1 cellular context compared by ENCODE assay signal in genomic region chr2:9123069-9123468, GRCh38.
TF ChIP-seq lines count a peak whose summit lies in the region.

No MANE protein-coding gene starts in this region.

TF ChIP-seq in K562, 482 proteins besides CTCF, POLR2A, EP300 and RAD21 (continued from another document):
- TF ChIP-seq CHD7 (IDR thresholded peaks at IDR 0.05; ENCODE audit: low read depth, low read length) = no peak
- TF ChIP-seq ZNF408 (CRISPR knock-in tag; IDR thresholded peaks at IDR 0.05; ENCODE audit: low read depth) = no peak
- no peak for TF ChIP-seq KDM2B (CRISPR knock-in tag; IDR thresholded peaks at IDR 0.05)
- no peak for TF ChIP-seq TEAD1 (CRISPR knock-in tag; IDR thresholded peaks at IDR 0.05)
- TF ChIP-seq HDGF (IDR thresholded peaks at IDR 0.05) = no peak
- TF ChIP-seq MED1 (CRISPR knock-in tag; IDR thresholded peaks at IDR 0.05; ENCODE audit: borderline replicate concordance) = no peak
- no peak for TF ChIP-seq SMAD3 (CRISPR knock-in tag; conservative IDR thresholded peaks at IDR 0.05)
- TF ChIP-seq TCF7L2 (IDR thresholded peaks at IDR 0.05; ENCODE audit: low read depth, low read length) = no peak
- TF ChIP-seq HMBOX1 (IDR thresholded peaks at IDR 0.05) = no peak
